24 cellular contexts compared by ENCODE assay signal in the genomic region with DNA sequence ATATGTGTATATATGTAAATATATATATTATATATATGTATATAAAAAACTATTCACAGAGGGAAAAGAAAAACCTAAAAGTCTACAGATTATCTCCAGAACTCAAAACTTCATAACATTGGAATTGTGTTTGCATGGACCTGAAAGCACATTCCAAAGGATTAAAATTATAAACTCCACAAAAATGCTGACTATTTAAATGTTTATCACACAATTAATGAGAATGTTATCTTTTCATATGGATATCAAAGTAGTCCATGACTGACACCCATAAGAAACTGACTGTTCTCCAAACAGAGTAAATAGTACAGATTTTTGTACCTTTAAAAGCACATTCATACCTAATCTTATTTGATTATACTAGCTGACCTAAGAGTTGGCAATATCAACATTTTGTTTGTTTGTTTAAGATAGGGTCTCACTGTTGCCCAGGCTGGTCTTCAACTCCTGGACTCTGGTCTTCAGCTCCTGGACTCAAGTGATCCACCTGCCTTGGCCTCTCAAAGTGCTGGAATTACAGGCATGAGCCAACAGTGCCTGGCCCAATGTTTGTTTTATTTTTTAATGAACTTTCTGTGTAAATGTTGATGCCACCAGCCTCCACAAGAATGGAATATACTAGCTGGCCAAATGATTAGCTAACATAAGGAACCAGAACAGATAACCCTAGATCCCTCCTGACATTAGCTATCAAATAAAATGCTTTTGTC. TPM values are rescaled to one million over a fixed set of nuclear protein-coding genes. Genes with fewer than 3 reads are reported as not detected.
DNase-seq lines count a peak whose midpoint lies in the region; ATAC-seq, FAIRE-seq and TF ChIP-seq lines count a peak whose summit lies in the region.
"Had no signal": no experiment of that assay in that cellular context is flagged by ENCODE, and none has a peak within 500 bp of the region (broad histone marks: within the 10 kb centered on the region; RNA-seq: fewer than 3 reads in every experiment).

No MANE protein-coding gene starts in this region.

- H3K27ac ChIP-seq in right lobe of liver = peak overlapping the region in 2 of 3 donors; percentile 33 to 68
- H3K27ac ChIP-seq in upper lobe of right lung = no peak overlapping the region
- no peak overlapping the region for H3K27ac ChIP-seq in mesenchymal stem cell (ENCODE audit: low read length, poor library complexity, severe bottlenecking)
- H3K27ac ChIP-seq: C4-2B, PC-9, SJSA1 had no signal

- no peak overlapping the region for H3K4ac ChIP-seq in mesenchymal stem cell (ENCODE audit: low read depth in 1 of 2, low read length in 2 of 2)

- TF ChIP-seq CTCF in right lobe of liver (IDR thresholded peaks at IDR 0.05) (no peak), upper lobe of right lung (IDR thresholded peaks at IDR 0.05) (no peak)

- no peak overlapping the region for H2BK5ac ChIP-seq in mesenchymal stem cell (ENCODE audit: low read depth, low read length, poor library complexity, severe bottlenecking)

- H4K91ac ChIP-seq in mesenchymal stem cell (ENCODE audit: low read length) = no peak overlapping the region

- H3K36me3 ChIP-seq in right lobe of liver (no peaks in the 10 kb centered on the region), upper lobe of right lung (no peaks in the 10 kb centered on the region), mesenchymal stem cell (ENCODE audit: control insufficient read depth in 1 of 2, insufficient read depth in 2 of 2, low read depth in 1 of 2, low read length in 2 of 2) (no peaks in the 10 kb centered on the region)
- H3K36me3 ChIP-seq: SJSA1 had no signal

- H4K8ac ChIP-seq in mesenchymal stem cell (ENCODE audit: low read length) = no peak overlapping the region

- no peak overlapping the region for H3K23ac ChIP-seq in mesenchymal stem cell (ENCODE audit: low read length in 2 of 2)

- H3K9ac ChIP-seq in mesenchymal stem cell (ENCODE audit: low read length) = no peak overlapping the region

- no peak overlapping the region for H3K18ac ChIP-seq in mesenchymal stem cell (ENCODE audit: low read depth in 1 of 2, low read length in 2 of 2)

- no peaks in the 10 kb centered on the region for H3K27me3 ChIP-seq in right lobe of liver
- no peaks in the 10 kb centered on the region for H3K27me3 ChIP-seq in upper lobe of right lung
- H3K27me3 ChIP-seq in mesenchymal stem cell (ENCODE audit: control insufficient read depth in 1 of 2, insufficient read depth in 1 of 2, low read length in 2 of 2) = no peaks in the 10 kb centered on the region
- H3K27me3 ChIP-seq: SJSA1 had no signal

- DNase-seq in right lobe of liver (peak; percentile 37 to 81 (median 74)), upper lobe of right lung (no peak), AG08396 (ENCODE audit: low spot score) (no peak), medulla oblongata (ENCODE audit: extremely low spot score) (no peak), mesenchymal stem cell (no peak)
- DNase-seq: CD8-positive, alpha-beta T cell; DMS 273 treated with DMSO at 0.1 percent for 48 hours; DMS79; HCEC 1CT; NCI-H1092 treated with DMSO at 0.1 percent for 48 hours; NCI-H1436; NCI-H1930; NCI-H2107; NCI-H446; NCI-H526 treated with DMSO at 0.1 percent for 48 hours; PC-9 had no signal

- intact Hi-C loops in right lobe of liver (cut with DNase I) (no loop called here), upper lobe of right lung (cut with DNase I) (no loop called here)

- no peak overlapping the region for H2AK5ac ChIP-seq in mesenchymal stem cell (ENCODE audit: low read length, severe bottlenecking)

- H3K4me3 ChIP-seq in right lobe of liver (no peak overlapping the region), upper lobe of right lung (no peak overlapping the region), mesenchymal stem cell (ENCODE audit: insufficient read depth in 1 of 2, low read depth in 1 of 2, low read length in 2 of 2) (no peak overlapping the region)
- H3K4me3 ChIP-seq: PC-9, SJSA1 had no signal

- H3K4me2 ChIP-seq in mesenchymal stem cell (ENCODE audit: low read length, poor library complexity, severe bottlenecking) = no peak overlapping the region
- H3K4me2 ChIP-seq: PC-9 had no signal

- H2AFZ ChIP-seq in mesenchymal stem cell (ENCODE audit: low read depth, low read length) = no peak overlapping the region
- H2AFZ ChIP-seq: PC-9 had no signal

- H3K4me1 ChIP-seq in right lobe of liver (peaks cover 0 to 12% (median 3%) of the 10 kb centered on the region in 4 donors), upper lobe of right lung (no peaks in the 10 kb centered on the region), mesenchymal stem cell (ENCODE audit: control insufficient read depth, insufficient read depth, low read depth, low read length) (no peaks in the 10 kb centered on the region)

- H2BK120ac ChIP-seq in mesenchymal stem cell (ENCODE audit: low read depth, low read length) = no peak overlapping the region

- FAIRE-seq in G401.6 (lab: Jason Lieb, UNC) = peak; percentile 31
- peak; percentile 72 for FAIRE-seq in colon (lab: Jason Lieb, UNC)
- FAIRE-seq: GM12892, H1, HTR-8/SVneo had no signal

- H2BK15ac ChIP-seq in mesenchymal stem cell (ENCODE audit: low read depth, poor library complexity, severe bottlenecking) = no peak overlapping the region

- TF ChIP-seq POLR2A in right lobe of liver (IDR thresholded peaks at IDR 0.05) = no peak

- H3K9me3 ChIP-seq in right lobe of liver (no peaks in the 10 kb centered on the region), upper lobe of right lung (no peaks in the 10 kb centered on the region), mesenchymal stem cell (ENCODE audit: control insufficient read depth, low read length) (no peaks in the 10 kb centered on the region)
- H3K9me3 ChIP-seq: SJSA1 had no signal

- H2BK12ac ChIP-seq in mesenchymal stem cell (ENCODE audit: low read length in 2 of 2) = no peak overlapping the region

- no peak overlapping the region for H3K14ac ChIP-seq in mesenchymal stem cell (ENCODE audit: low read length in 2 of 2)

- ATAC-seq in right lobe of liver = peak; percentile 94 to 99 (median 96)
- peak; percentile 66 for ATAC-seq in upper lobe of right lung
- ATAC-seq: CD8-positive, alpha-beta T cell; Right ventricle myocardium inferior had no signal

- no peaks in the 10 kb centered on the region for H3K79me1 ChIP-seq in mesenchymal stem cell (replicated peaks; ENCODE audit: low read length, poor library complexity, severe bottlenecking)

RNA-seq across cellular contexts. Expression of a gene that starts 50.0 kb away (rescaled TPM):
- total RNA-seq in right lobe of liver (10 to 100 TPM; 19.4 to 24.7 (median 23.3) TPM), upper lobe of right lung (470 TPM)
- 5.0 TPM for polyA plus RNA-seq in mesenchymal stem cell (2013, experiment 1 of 2)
- 4.9 TPM for polyA plus RNA-seq in mesenchymal stem cell (2013, experiment 2 of 2)

Comparison
In these comparisons a context has a peak if more than half of its experiments do, and no peak if none do; other contexts are left out.
1. DNase-seq: peak in right lobe of liver (3 of 3); none in upper lobe of right lung (single experiment), AG08396 (single experiment), medulla oblongata (single experiment) and mesenchymal stem cell (single experiment).
2. H3K27ac ChIP-seq: peak in right lobe of liver (2 of 3); none in upper lobe of right lung (single experiment) and mesenchymal stem cell (single experiment).
3. RNA of a gene that starts 50.0 kb away (total RNA-seq): 470 TPM in upper lobe of right lung (single experiment); 19.4 to 24.7 TPM in right lobe of liver; every median in the first group is over 10 times any median in the second.